1 cellular context compared by ENCODE assay signal in genomic region chr15:55526559-55527036, GRCh38.
TF ChIP-seq lines count a peak whose summit lies in the region.

No MANE protein-coding gene starts in this region.

TF ChIP-seq in HepG2, 621 proteins besides CTCF, POLR2A, EP300 and RAD21 (continued from another document and continues in another):
- peak; percentile 46; the same call in 1 of the 2 replicates for TF ChIP-seq ARID4A (CRISPR knock-in tag; IDR thresholded peaks at IDR 0.05; ENCODE audit: borderline replicate concordance)
- TF ChIP-seq TRAFD1 (CRISPR knock-in tag; IDR thresholded peaks at IDR 0.05; ENCODE audit: borderline replicate concordance), result 0 out of 2 replicates have a peak, but pooled peaks have one; percentile 58
- TF ChIP-seq ZNF616 (CRISPR knock-in tag; IDR thresholded peaks at IDR 0.05; ENCODE audit: low read depth), result no peak
- no peak for TF ChIP-seq FOXO4 (CRISPR knock-in tag; conservative IDR thresholded peaks at IDR 0.05)
- no peak for TF ChIP-seq FIP1L1 (IDR thresholded peaks at IDR 0.05; ENCODE audit: borderline replicate concordance, insufficient read depth, low read depth, low read length)
- TF ChIP-seq E2F1 (CRISPR knock-in tag; IDR thresholded peaks at IDR 0.05), result no peak
- no peak for TF ChIP-seq TP53 (CRISPR knock-in tag; conservative IDR thresholded peaks at IDR 0.05)
- TF ChIP-seq ATF3 (CRISPR knock-in tag; IDR thresholded peaks at IDR 0.05), result no peak
- TF ChIP-seq ZNF672 (CRISPR knock-in tag; IDR thresholded peaks at IDR 0.05), result no peak
- no peak for TF ChIP-seq HINFP (CRISPR knock-in tag; IDR thresholded peaks at IDR 0.05; ENCODE audit: low read depth)
- TF ChIP-seq NFE2L2 (IDR thresholded peaks at IDR 0.05; ENCODE audit: low read length), result no peak
- no peak for TF ChIP-seq JUN (CRISPR knock-in tag; IDR thresholded peaks at IDR 0.05)
- no peak for TF ChIP-seq EZH2 (conservative IDR thresholded peaks at IDR 0.05; ENCODE audit: low read depth, low read length)
- TF ChIP-seq PPARG (CRISPR knock-in tag; conservative IDR thresholded peaks at IDR 0.05), result no peak
- TF ChIP-seq MTERF4 (CRISPR knock-in tag; IDR thresholded peaks at IDR 0.05), result no peak
- no peak for TF ChIP-seq JARID2 (CRISPR knock-in tag; IDR thresholded peaks at IDR 0.05; ENCODE audit: insufficient replicate concordance)
- no peak for TF ChIP-seq TIGD3 (CRISPR knock-in tag; IDR thresholded peaks at IDR 0.05; ENCODE audit: borderline replicate concordance)
- TF ChIP-seq ZC3H4 (CRISPR knock-in tag; IDR thresholded peaks at IDR 0.05; ENCODE audit: borderline replicate concordance), result no peak
- TF ChIP-seq NR2F1 (CRISPR knock-in tag; IDR thresholded peaks at IDR 0.05), result no peak
- no peak for TF ChIP-seq DDIT3 (CRISPR knock-in tag; IDR thresholded peaks at IDR 0.05)
- no peak for TF ChIP-seq GATA4 (IDR thresholded peaks at IDR 0.05; ENCODE audit: borderline replicate concordance, low read depth)
- TF ChIP-seq U2AF1 (optimal IDR thresholded peaks at IDR 0.05; ENCODE audit: low read depth, low read length), result no peak
- TF ChIP-seq MIXL1 (CRISPR knock-in tag; IDR thresholded peaks at IDR 0.05), result no peak
- no peak for TF ChIP-seq ZKSCAN8 (CRISPR knock-in tag; IDR thresholded peaks at IDR 0.05; ENCODE audit: borderline replicate concordance)
- no peak for TF ChIP-seq SRF (IDR thresholded peaks at IDR 0.05; ENCODE audit: low read depth, low read length)
- no peak for TF ChIP-seq BHLHE40 (IDR thresholded peaks at IDR 0.05; ENCODE audit: low read length)
- no peak for TF ChIP-seq ZNF556 (CRISPR knock-in tag; IDR thresholded peaks at IDR 0.05; ENCODE audit: borderline replicate concordance)
- TF ChIP-seq SAFB2 (CRISPR knock-in tag; IDR thresholded peaks at IDR 0.05; ENCODE audit: borderline replicate concordance, low read depth), result 0 out of 2 replicates have a peak, but pooled peaks have one; percentile 37
- no peak for TF ChIP-seq TCF7 (IDR thresholded peaks at IDR 0.05; ENCODE audit: low read depth)
- 0 out of 2 replicates have a peak, but pooled peaks have one; percentile 8 for TF ChIP-seq ZNF605 (CRISPR knock-in tag; IDR thresholded peaks at IDR 0.05)
- TF ChIP-seq REPIN1 (CRISPR knock-in tag; IDR thresholded peaks at IDR 0.05; ENCODE audit: borderline replicate concordance, low read depth), result peak; percentile 77; the same call in 1 of the 2 replicates
- TF ChIP-seq REXO4 (CRISPR knock-in tag; IDR thresholded peaks at IDR 0.05; ENCODE audit: borderline replicate concordance), result no peak
- TF ChIP-seq ZNF253 (CRISPR knock-in tag; IDR thresholded peaks at IDR 0.05; ENCODE audit: borderline replicate concordance), result no peak
- no peak for TF ChIP-seq ZZZ3 (CRISPR knock-in tag; IDR thresholded peaks at IDR 0.05; ENCODE audit: borderline replicate concordance)
- no peak for TF ChIP-seq ZBTB14 (CRISPR knock-in tag; IDR thresholded peaks at IDR 0.05)
- TF ChIP-seq HNF4A (CRISPR knock-in tag; IDR thresholded peaks at IDR 0.05), result no peak
- TF ChIP-seq YEATS2 (CRISPR knock-in tag; IDR thresholded peaks at IDR 0.05; ENCODE audit: borderline replicate concordance), result no peak
- TF ChIP-seq TSC22D2 (CRISPR knock-in tag; IDR thresholded peaks at IDR 0.05; ENCODE audit: borderline replicate concordance), result no peak
- no peak for TF ChIP-seq KLF9 (CRISPR knock-in tag; IDR thresholded peaks at IDR 0.05; ENCODE audit: low read depth)
- TF ChIP-seq ZEB1 (IDR thresholded peaks at IDR 0.05; ENCODE audit: insufficient replicate concordance, low read depth), result no peak
- TF ChIP-seq SMC3 (IDR thresholded peaks at IDR 0.05; ENCODE audit: low read length), result peak; percentile 57; the same call in 1 of the 2 replicates
- TF ChIP-seq HNRNPUL1 (IDR thresholded peaks at IDR 0.05; ENCODE audit: low read depth, low read length), result no peak
- no peak for TF ChIP-seq ZNF136 (CRISPR knock-in tag; IDR thresholded peaks at IDR 0.05; ENCODE audit: low read depth)
- no peak for TF ChIP-seq ZNF33B (CRISPR knock-in tag; IDR thresholded peaks at IDR 0.05)
- TF ChIP-seq TBL1XR1 (IDR thresholded peaks at IDR 0.05; ENCODE audit: borderline replicate concordance, low read length, partially characterized antibody), result no peak
- peak; percentile 75; the same call in 1 of the 2 replicates for TF ChIP-seq ZNF598 (CRISPR knock-in tag; IDR thresholded peaks at IDR 0.05; ENCODE audit: borderline replicate concordance)
- no peak for TF ChIP-seq ZBTB49 (CRISPR knock-in tag; IDR thresholded peaks at IDR 0.05; ENCODE audit: borderline replicate concordance)
